ENCODE assay signal across 1 cellular context in genomic region chr1:2388004-2388913, GRCh38.
TF ChIP-seq lines count a peak whose summit lies in the region.

No MANE protein-coding gene starts in this region.

TF ChIP-seq in GM12878, 131 proteins besides CTCF, POLR2A, EP300 and RAD21 (continued from another document):
- TF ChIP-seq PKNOX1 (IDR thresholded peaks at IDR 0.05) (no peak), LARP7 (IDR thresholded peaks at IDR 0.05) (no peak), USF1 (IDR thresholded peaks at IDR 0.05; ENCODE audit: borderline replicate concordance, extremely low read length, insufficient read depth, low read depth, low read length) (peak; percentile 56), WRNIP1 (IDR thresholded peaks at IDR 0.05; ENCODE audit: borderline replicate concordance, low read depth, low read length) (no peak), USF2 (IDR thresholded peaks at IDR 0.05; ENCODE audit: borderline replicate concordance, low read depth, low read length) (peak; percentile 21; the same call in 1 of the 2 replicates), TCF12 (IDR thresholded peaks at IDR 0.05; ENCODE audit: low read depth, low read length) (0 out of 2 replicates have a peak, but pooled peaks have one; percentile 6), CBFB (IDR thresholded peaks at IDR 0.05; ENCODE audit: low read depth) (no peak), E2F4 (IDR thresholded peaks at IDR 0.05; ENCODE audit: low read depth, low read length) (no peak), MTA2 (IDR thresholded peaks at IDR 0.05; ENCODE audit: low read depth) (no peak), RB1 (IDR thresholded peaks at IDR 0.05; ENCODE audit: borderline replicate concordance) (no peak), SREBF1 (IDR thresholded peaks at IDR 0.05; ENCODE audit: low read length) (no peak), HSF1 (IDR thresholded peaks at IDR 0.05; ENCODE audit: low read depth, low read length) (no peak), NR2C1 (IDR thresholded peaks at IDR 0.05) (no peak), RUNX3 (IDR thresholded peaks at IDR 0.05; ENCODE audit: low read length) (peak; percentile 87)
TF ChIP-seq in GM12878: peak in this region for 21.
